Comparison of ENCODE assay signal across 8 cellular contexts in the genomic region with DNA sequence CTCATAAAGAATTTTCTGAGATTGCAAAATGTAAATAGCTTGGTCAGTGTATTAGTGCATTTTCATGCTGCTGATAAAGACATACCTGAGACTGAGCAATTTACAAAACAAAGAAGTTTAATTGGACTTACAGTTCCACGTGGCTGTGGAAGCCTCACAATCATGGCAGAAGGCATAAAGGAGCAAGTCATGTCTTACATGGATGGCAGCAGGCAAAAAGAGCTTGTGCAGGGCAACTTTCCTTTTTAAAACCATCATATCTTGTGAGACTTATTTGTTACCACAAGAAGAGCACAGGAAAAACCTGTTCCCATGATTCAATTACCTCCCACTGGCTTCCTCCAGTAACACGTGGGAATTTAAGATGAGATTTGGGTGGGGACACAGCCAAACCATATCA.
"Had no signal": no experiment of that assay in that cellular context is flagged by ENCODE, and none has a peak within 500 bp of the region (broad histone marks: within the 10 kb centered on the region; RNA-seq: fewer than 3 reads in every experiment).

No MANE protein-coding gene starts in this region.

- ATAC-seq: GM12878 had no signal

- H3K4me3 ChIP-seq: GM12878 had no signal

- FAIRE-seq: G401.6, GM12878, GM12891, GM12892, GM18507, GM19239 had no signal

- DNase-seq: GDM1, GF-D8 had no signal
